Comparison of ENCODE assay signal across 8 cellular contexts in genomic region chr11:78078218-78079167, GRCh38. TPM values are rescaled to one million over a fixed set of nuclear protein-coding genes. Genes with fewer than 3 reads are reported as not detected.
A peak's percentile ranks its signal among the peaks of the same experiment; 100 is the strongest.
DNase-seq lines count a peak whose midpoint lies in the region; FAIRE-seq and TF ChIP-seq lines count a peak whose summit lies in the region.

No MANE protein-coding gene starts in this region.

- TF ChIP-seq CTCF in AG09309 (IDR thresholded peaks at IDR 0.05; ENCODE audit: control insufficient read depth, insufficient read depth, low read depth, low read length, missing control alignments) (no peak), KMS-11 (conservative IDR thresholded peaks at IDR 0.05; ENCODE audit: low read depth, low read length) (no peak), bronchial epithelial cell (IDR thresholded peaks at IDR 0.05; ENCODE audit: insufficient read depth, low read length, severe bottlenecking) (no peak)

- peak overlapping the region; percentile 80; the same call in 1 of the 2 replicates for H3K9ac ChIP-seq in KMS-11

- no peaks in the 10 kb centered on the region for H3K9me3 ChIP-seq in muscle layer of duodenum (ENCODE audit: control insufficient read depth in 1 of 2, low read length in 2 of 2)

- FAIRE-seq in bronchial epithelial cell (lab: Jason Lieb, UNC): no peak
- no peak for FAIRE-seq in HTR-8/SVneo (lab: Jason Lieb, UNC)

- H3K4me2 ChIP-seq in KMS-11: peak overlapping the region; percentile 96

- peak overlapping the region; percentile 98; the same call in 1 of the 2 replicates for H2AFZ ChIP-seq in KMS-11 (ENCODE audit: low read depth)

- H3K27me3 ChIP-seq in KMS-11 (ENCODE audit: insufficient read depth, low read depth) (no peaks in the 10 kb centered on the region), bronchial epithelial cell (ENCODE audit: control insufficient read depth, insufficient read depth, low read length) (no peaks in the 10 kb centered on the region), muscle layer of duodenum (ENCODE audit: low read depth, low read length) (no peaks in the 10 kb centered on the region)

- H3K36me3 ChIP-seq in KMS-11 (ENCODE audit: insufficient read depth) (no peaks in the 10 kb centered on the region), bronchial epithelial cell (ENCODE audit: control insufficient read depth, insufficient read depth, low read length) (peaks cover 3% of the 10 kb centered on the region), muscle layer of duodenum (ENCODE audit: control insufficient read depth in 1 of 2, insufficient read depth in 2 of 2, low read length in 2 of 2) (no peaks in the 10 kb centered on the region)

- no peak for DNase-seq in AG09309 (ENCODE audit: low read depth)
- DNase-seq in bronchial epithelial cell (ENCODE audit: low read depth): no peak
- DNase-seq in Kasumi-1 (lab: John Stamatoyannopoulos, UW): no peak
- no peak for DNase-seq in HTR-8/SVneo (ENCODE audit: insufficient read length, low spot score)
- no peak for DNase-seq in superior temporal gyrus (ENCODE audit: extremely low spot score)
- no peak for DNase-seq in EL

- no peak overlapping the region; the same call in 1 of the 2 replicates for H3K27ac ChIP-seq in KMS-11
- peak overlapping the region; percentile 90 for H3K27ac ChIP-seq in muscle layer of duodenum (ENCODE audit: low read length)

- H4K20me1 ChIP-seq in KMS-11 (ENCODE audit: insufficient read depth): peaks cover 8% of the 10 kb centered on the region; the same call in 1 of the 2 replicates

- H3K4me1 ChIP-seq in KMS-11 (ENCODE audit: low read depth, poor library complexity, severe bottlenecking): peaks cover 24% of the 10 kb centered on the region
- peaks cover 8 to 46% of the 10 kb centered on the region in 2 donors for H3K4me1 ChIP-seq in muscle layer of duodenum (ENCODE audit: control insufficient read depth in 1 of 2, insufficient read depth in 2 of 2, low read length in 2 of 2)

- H3K4me3 ChIP-seq in AG09309 (ENCODE audit: control insufficient read depth, low read depth, low read length) (peak overlapping the region; percentile 97), KMS-11 (IDR thresholded peaks at IDR 0.05; ENCODE audit: insufficient read depth, low read depth, low read length) (no peak overlapping the region), bronchial epithelial cell (ENCODE audit: low read depth, low read length) (peak overlapping the region; percentile 78), muscle layer of duodenum (ENCODE audit: low read depth in 1 of 2, low read length in 2 of 2) (peak overlapping the region; percentile 97 to 100)

- H3K79me2 ChIP-seq in KMS-11 (ENCODE audit: insufficient read depth, low read depth): peaks cover 58% of the 10 kb centered on the region

RNA-seq across cellular contexts. Expression of gene NDUFC2, which starts 1.2 kb away (rescaled TPM):
- 62.3 and 64.8 TPM in 2 replicates for total RNA-seq in bronchial epithelial cell

RNA-seq across cellular contexts. Expression of gene THRSP, which starts 14.8 kb away (rescaled TPM):
- not detected in 2 replicates for total RNA-seq in bronchial epithelial cell

RNA-seq across cellular contexts. Expression of gene KCTD14, which starts 55.4 kb away (rescaled TPM):
- 0.77 and 1.3 TPM in 2 replicates for total RNA-seq in bronchial epithelial cell
